Comparison of ENCODE assay signal across 26 cellular contexts in the genomic region with DNA sequence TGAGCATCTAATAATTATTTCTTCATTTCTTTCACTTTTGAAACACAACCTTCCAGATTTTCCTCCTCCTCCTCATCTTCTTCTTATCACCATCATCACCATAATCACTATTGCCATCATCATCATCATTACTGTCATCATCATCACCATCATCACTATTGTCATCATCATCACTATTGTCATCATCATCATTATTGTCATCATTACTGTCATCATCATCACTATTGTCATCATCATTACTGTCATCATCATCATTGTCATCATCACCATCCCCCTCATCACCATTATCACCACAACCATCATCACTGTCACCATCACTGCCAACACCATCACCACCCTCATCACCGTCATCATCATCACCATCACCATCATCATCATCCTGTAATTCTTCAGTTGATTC.
DNase-seq lines count a peak whose midpoint lies in the region; ATAC-seq, FAIRE-seq and TF ChIP-seq lines count a peak whose summit lies in the region.
"Had no signal": no experiment of that assay in that cellular context is flagged by ENCODE, and none has a peak within 500 bp of the region (broad histone marks: within the 10 kb centered on the region; RNA-seq: fewer than 3 reads in every experiment).

No MANE protein-coding gene starts in this region.

- DNase-seq in HepG2 (ENCODE audit: low spot score) = no peak
- no peak for DNase-seq in right lobe of liver
- DNase-seq in K562 (ENCODE audit: extremely low read depth in 1 of 4, low spot score in 3 of 4) = no peak
- no peak for DNase-seq in urothelium cell line (ENCODE audit: low spot score)
- no peak for DNase-seq in activated T-cell treated with anti-CD3 and anti-CD28 coated beads for 4 hours
- no peak for DNase-seq in SK-N-SH
- DNase-seq: ACHN; BE2C; C1 segment of cervical spinal cord; CD4-positive, alpha-beta memory T cell; CD4-positive, CD25-positive, alpha-beta regulatory T cell; CD8-positive, alpha-beta memory T cell; COR-L47; DMS 273 treated with DMSO at 0.1 percent for 48 hours; DMS153; DMS53; DMS79; DND-41; EL; GDM1 had no signal

- no TSS peak for BruUV-seq in HepG2 (replicated peaks; lab: Mats Ljungman, UMichigan)
- BruUV-seq in K562 (replicated peaks; lab: Mats Ljungman, UMichigan) = no TSS peak

- TF ChIP-seq EP300 in HepG2 (IDR thresholded peaks at IDR 0.05; ENCODE audit: low read depth in 2 of 2, low read length in 2 of 2) = no peak
- no peak for TF ChIP-seq EP300 in HepG2 (CRISPR knock-in tag; IDR thresholded peaks at IDR 0.05; ENCODE audit: borderline replicate concordance)
- no peak for TF ChIP-seq EP300 in K562 (IDR thresholded peaks at IDR 0.05; ENCODE audit: low read length)
- no peak for TF ChIP-seq EP300 in SK-N-SH (IDR thresholded peaks at IDR 0.05; ENCODE audit: borderline replicate concordance in 1 of 2, low read depth in 1 of 2, low read length in 1 of 2)

- H3K9me3 ChIP-seq in HepG2 (ENCODE audit: low read length) (no peaks in the 10 kb centered on the region), right lobe of liver (no peaks in the 10 kb centered on the region), K562 (replicated peaks; ENCODE audit: control insufficient read depth, insufficient read depth, low read depth, low read length) (no peaks in the 10 kb centered on the region), SK-N-SH (no peaks in the 10 kb centered on the region)
- H3K9me3 ChIP-seq: BE2C had no signal

- H3K9me2 ChIP-seq in SK-N-SH = no peaks in the 10 kb centered on the region

- TF ChIP-seq CTCF in HepG2 (CRISPR knock-in tag; IDR thresholded peaks at IDR 0.05) (no peak), right lobe of liver (IDR thresholded peaks at IDR 0.05) (no peak), K562 (IDR thresholded peaks at IDR 0.05 in 2 of 3, conservative IDR thresholded peaks at IDR 0.05 in 1 of 3; ENCODE audit: insufficient read depth in 2 of 3, low read depth in 1 of 3, low read length in 3 of 3) (no peak), SK-N-SH (IDR thresholded peaks at IDR 0.05) (no peak)

- 3% methylated on average over 1 of the region's 1 CpG for WGBS in HepG2 (ENCODE audit: low lambda C conversion rate)
- 55% methylated on average over 1 of the region's 1 CpG for WGBS in right lobe of liver (ENCODE audit: insufficient coverage, low coverage, low lambda C conversion rate, missing lambda C conversion rate)
- WGBS in K562 (ENCODE audit: insufficient coverage, low coverage, missing lambda C conversion rate) = 0% methylated on average over 1 of the region's 1 CpG
- WGBS in SK-N-SH (ENCODE audit: low lambda C conversion rate) = 13% methylated on average over 1 of the region's 1 CpG

- intact Hi-C loops in HepG2 (cut with micrococcal nuclease; ENCODE audit: unreplicated experiment) (no loop called here), right lobe of liver (cut with DNase I) (no loop called here), K562 (cut with micrococcal nuclease) (no loop called here)

- FAIRE-seq in HepG2 (lab: Jason Lieb, UNC) (no peak), K562 (lab: Jason Lieb, UNC) (peak; percentile 26), urothelium cell line (lab: Jason Lieb, UNC) (peak; percentile 90)
- FAIRE-seq: GM12878, GM12892, GM18507, GM19239 had no signal

- no peaks in the 10 kb centered on the region for H3K9me1 ChIP-seq in K562 (ENCODE audit: control insufficient read depth, insufficient read depth, low read length)

- H3K36me3 ChIP-seq in HepG2 (replicated peaks in 1 of 2; ENCODE audit: control insufficient read depth in 1 of 2, insufficient read depth in 2 of 2, low read length in 2 of 2) (no peaks in the 10 kb centered on the region), right lobe of liver (no peaks in the 10 kb centered on the region), K562 (ENCODE audit: control insufficient read depth, insufficient read depth, low read length) (no peaks in the 10 kb centered on the region), SK-N-SH (replicated peaks in 1 of 2; ENCODE audit: control insufficient read depth in 1 of 2, insufficient read depth in 2 of 2, low read length in 1 of 2) (no peaks in the 10 kb centered on the region)
- H3K36me3 ChIP-seq: BE2C, BLaER1 had no signal

- in situ Hi-C loops in HepG2 (cut with HindIII; ENCODE audit: extremely low pct_ligation_motif_present, low pct_unique_long_range_greater_than_20kb) (no loop called here), K562 (cut with MboI) (no loop called here)

- no peak for TF ChIP-seq POLR2A in HepG2 (IDR thresholded peaks at IDR 0.05; ENCODE audit: insufficient read depth in 1 of 2, low read depth in 2 of 2, low read length in 2 of 2)
- no peak for TF ChIP-seq POLR2A in right lobe of liver (IDR thresholded peaks at IDR 0.05)
- TF ChIP-seq POLR2A in K562 (conservative IDR thresholded peaks at IDR 0.05) = no peak

- H3K4me1 ChIP-seq in HepG2 (ENCODE audit: insufficient read depth, low read length) = no peaks in the 10 kb centered on the region
- no peaks in the 10 kb centered on the region for H3K4me1 ChIP-seq in right lobe of liver
- no peaks in the 10 kb centered on the region for H3K4me1 ChIP-seq in K562 (replicated peaks in 1 of 2; ENCODE audit: control insufficient read depth in 2 of 2, insufficient read depth in 2 of 2, low read length in 2 of 2)
- no peaks in the 10 kb centered on the region for H3K4me1 ChIP-seq in SK-N-SH (ENCODE audit: control insufficient read depth in 1 of 2, insufficient read depth in 2 of 2, low read depth in 1 of 2, low read length in 1 of 2)
- H3K4me1 ChIP-seq: BE2C, BLaER1 had no signal

- H3K79me2 ChIP-seq in HepG2 (ENCODE audit: insufficient read depth, low read length) (no peaks in the 10 kb centered on the region), K562 (ENCODE audit: control insufficient read depth, insufficient read depth, low read length) (no peaks in the 10 kb centered on the region), SK-N-SH (ENCODE audit: insufficient read depth) (no peaks in the 10 kb centered on the region)

- H3K4me3 ChIP-seq in HepG2 (replicated peaks in 1 of 3; ENCODE audit: insufficient read depth in 1 of 3, low read depth in 2 of 3, low read length in 3 of 3) = no peak overlapping the region
- no peak overlapping the region for H3K4me3 ChIP-seq in right lobe of liver
- H3K4me3 ChIP-seq in K562 = no peak overlapping the region
- no peak overlapping the region for H3K4me3 ChIP-seq in SK-N-SH (ENCODE audit: low read depth in 2 of 2, low read length in 1 of 2)
- H3K4me3 ChIP-seq: BLaER1, GM12878 had no signal

- H4K20me1 ChIP-seq in HepG2 (ENCODE audit: insufficient read depth, low read length) (no peaks in the 10 kb centered on the region), K562 (replicated peaks; ENCODE audit: control insufficient read depth, insufficient read depth, low read length) (no peaks in the 10 kb centered on the region), SK-N-SH (ENCODE audit: insufficient read depth) (no peaks in the 10 kb centered on the region)
- H4K20me1 ChIP-seq: BLaER1 had no signal

- CTCF ChIA-PET in HepG2 (lab: Yijun Ruan, JAX; ENCODE audit: low intra/inter-chr PET ratio, low total read pairs) = no interaction called here
- CTCF ChIA-PET in K562 (lab: Yijun Ruan, JAX; ENCODE audit: low intra/inter-chr PET ratio) = no interaction called here
- CTCF ChIA-PET in SK-N-SH (lab: Yijun Ruan, JAX) = no interaction called here

- no peak for ATAC-seq in HepG2
- no peak for ATAC-seq in right lobe of liver
- no peak for ATAC-seq in K562
- ATAC-seq: GM12878 had no signal

- H3K27me3 ChIP-seq in HepG2 (ENCODE audit: control insufficient read depth in 1 of 2, insufficient read depth in 2 of 2, low read length in 2 of 2) (no peaks in the 10 kb centered on the region; a peak in 1 of 5 replicates), right lobe of liver (no peaks in the 10 kb centered on the region), K562 (ENCODE audit: control insufficient read depth in 2 of 2, insufficient read depth in 2 of 2, low read length in 2 of 2) (no peaks in the 10 kb centered on the region), SK-N-SH (ENCODE audit: insufficient read depth) (no peaks in the 10 kb centered on the region)
- H3K27me3 ChIP-seq: BE2C, BLaER1 had no signal

- H3K4me2 ChIP-seq in HepG2 (ENCODE audit: low read depth, low read length) (no peak overlapping the region), K562 (ENCODE audit: insufficient read depth, low read length) (no peak overlapping the region), SK-N-SH (no peak overlapping the region)
- H3K4me2 ChIP-seq: BLaER1 had no signal

- no peak overlapping the region for H3K9ac ChIP-seq in HepG2 (ENCODE audit: insufficient read depth, low read depth, low read length)
- no peak overlapping the region for H3K9ac ChIP-seq in K562 (ENCODE audit: insufficient read depth in 1 of 2, low read depth in 2 of 2, low read length in 2 of 2)
- H3K9ac ChIP-seq in SK-N-SH = no peak overlapping the region
- H3K9ac ChIP-seq: BLaER1 had no signal

- H3F3A ChIP-seq in SK-N-SH (replicated peaks; ENCODE audit: insufficient read depth) = no peaks in the 10 kb centered on the region

- TF ChIP-seq RAD21 in HepG2 (CRISPR knock-in tag; IDR thresholded peaks at IDR 0.05) (no peak), K562 (CRISPR knock-in tag; conservative IDR thresholded peaks at IDR 0.05 in 1 of 2, IDR thresholded peaks at IDR 0.05 in 1 of 2) (no peak), SK-N-SH (IDR thresholded peaks at IDR 0.05; ENCODE audit: low read length) (no peak)

- H2AFZ ChIP-seq in HepG2 (ENCODE audit: low read length) (no peak overlapping the region), K562 (ENCODE audit: low read depth, low read length) (no peak overlapping the region), SK-N-SH (ENCODE audit: low read depth) (no peak overlapping the region)

- POLR2A ChIA-PET in HepG2 (lab: Yijun Ruan, JAX) (no interaction called here), K562 (lab: Yijun Ruan, JAX) (no interaction called here), SK-N-SH (lab: Yijun Ruan, JAX) (no interaction called here)

- H3K27ac ChIP-seq in HepG2 (ENCODE audit: extremely low read length, insufficient read depth, low read length) = no peak overlapping the region
- H3K27ac ChIP-seq in right lobe of liver = no peak overlapping the region
- no peak overlapping the region for H3K27ac ChIP-seq in K562 (ENCODE audit: extremely low read depth, low read depth, low read length)
- H3K27ac ChIP-seq in SK-N-SH (ENCODE audit: low read depth in 2 of 2, low read length in 1 of 2) = no peak overlapping the region
- H3K27ac ChIP-seq: 22Rv1, BLaER1 had no signal

TF ChIP-seq in HepG2, 621 proteins besides CTCF, POLR2A, EP300 and RAD21 (continues in another document):
- TF ChIP-seq NKX3-1 (CRISPR knock-in tag; IDR thresholded peaks at IDR 0.05) (no peak), ATF7 (IDR thresholded peaks at IDR 0.05) (peak; percentile 73), ATF7 (CRISPR knock-in tag; IDR thresholded peaks at IDR 0.05) (no peak)

TF ChIP-seq in K562, 482 proteins besides CTCF, POLR2A, EP300 and RAD21 (continues in another document):
- TF ChIP-seq ZNF316 (IDR thresholded peaks at IDR 0.05) = peak; percentile 38

TF ChIP-seq in SK-N-SH, 30 proteins besides CTCF, POLR2A, EP300 and RAD21 (continues in another document):
- TF ChIP-seq SMC3 (IDR thresholded peaks at IDR 0.05; ENCODE audit: low read depth, low read length) (no peak), TCF12 (IDR thresholded peaks at IDR 0.05) (no peak), CHD2 (IDR thresholded peaks at IDR 0.05; ENCODE audit: low read length, partially characterized antibody) (no peak), FOSL2 (IDR thresholded peaks at IDR 0.05; ENCODE audit: borderline replicate concordance, low read depth) (no peak), FOXM1 (IDR thresholded peaks at IDR 0.05; ENCODE audit: low read depth) (no peak)

Comparison
In these comparisons a context has a peak if more than half of its experiments do, and no peak if none do; other contexts are left out.
1. Of the 241 proteins assayed by ChIP-seq in both HepG2 and K562: peak only in HepG2: MAFF; only in K562: none; in both: none; in neither: 235; mixed calls (peak in some experiments, not most) for 5.